Comparison of ENCODE assay signal across 8 cellular contexts in the genomic region with DNA sequence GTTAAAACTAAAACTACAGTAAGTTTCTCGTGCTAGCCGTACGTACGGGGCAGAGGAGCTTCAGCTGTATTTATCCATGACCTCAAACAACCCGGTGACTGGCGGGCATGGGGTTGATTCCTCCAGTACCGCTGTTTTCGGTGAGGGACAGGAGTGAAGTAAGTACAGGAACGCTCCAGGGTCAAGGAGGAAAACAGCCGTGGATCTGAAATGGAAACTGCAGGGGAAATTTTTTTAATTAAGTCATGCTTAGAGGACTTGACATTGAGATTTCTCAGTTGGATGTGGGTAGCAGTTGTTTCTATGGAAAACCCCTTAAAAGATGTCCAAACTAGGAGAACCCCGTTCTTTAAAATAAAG. TPM values are rescaled to one million over a fixed set of nuclear protein-coding genes. Genes with fewer than 3 reads are reported as not detected.
A peak's percentile ranks its signal among the peaks of the same experiment; 100 is the strongest.
DNase-seq lines count a peak whose midpoint lies in the region; ATAC-seq and TF ChIP-seq lines count a peak whose summit lies in the region.

No MANE protein-coding gene starts in this region.

- no peak overlapping the region for H3K27ac Mint-ChIP-seq in neural progenitor cell

- H4K20me1 ChIP-seq in neural progenitor cell (ENCODE audit: low read depth) = peaks cover 57% of the 10 kb centered on the region

- H3K27ac ChIP-seq in RWPE1 (peak overlapping the region; percentile 73), neural progenitor cell (no peak overlapping the region)

- H3K4me1 Mint-ChIP-seq in neural progenitor cell = peaks cover 32% of the 10 kb centered on the region

- H3K36me3 ChIP-seq in neural progenitor cell = no peaks in the 10 kb centered on the region

- H3K36me3 Mint-ChIP-seq in neural progenitor cell = peaks cover 5% of the 10 kb centered on the region

- H3K4me3 ChIP-seq in epithelial cell of proximal tubule (ENCODE audit: low read depth, low read length) = peak overlapping the region; percentile 79
- peak overlapping the region; percentile 92 for H3K4me3 ChIP-seq in neural progenitor cell

- H3K9me3 Mint-ChIP-seq in neural progenitor cell = no peaks in the 10 kb centered on the region

- DNase-seq in NCI-H2171 (lab: John Stamatoyannopoulos, UW) = peak; percentile 23
- no peak for DNase-seq in NCI-H2171 treated with DMSO at 0.1 percent for 48 hours (lab: John Stamatoyannopoulos, UW)
- DNase-seq in RWPE1 (ENCODE audit: low spot score) = no peak
- DNase-seq in epithelial cell of proximal tubule (ENCODE audit: low read depth) = no peak
- DNase-seq in neural progenitor cell (ENCODE audit: low spot score) = peak; percentile 16
- DNase-seq in NCI-H1930 (lab: John Stamatoyannopoulos, UW) = no peak
- no peak for DNase-seq in GOT3 (lab: John Stamatoyannopoulos, UW)
- no peak for DNase-seq in sciatic nerve (ENCODE audit: low spot score)

- no peak overlapping the region for H2AFZ ChIP-seq in neural progenitor cell (replicated peaks)

- intact Hi-C loops in sciatic nerve (cut with DNase I) = no loop called here

- H3K9me3 ChIP-seq in neural progenitor cell (ENCODE audit: low read depth) = no peaks in the 10 kb centered on the region

- POLR2A ChIA-PET in RWPE1 (lab: Yijun Ruan, JAX; ENCODE audit: low non-redundant PET) = no interaction called here

- peaks cover 59% of the 10 kb centered on the region for H3K79me2 ChIP-seq in neural progenitor cell (ENCODE audit: low read depth)

- H3K4me2 ChIP-seq in neural progenitor cell = peak overlapping the region; percentile 95

- H3K27me3 Mint-ChIP-seq in neural progenitor cell (ENCODE audit: insufficient read depth, low read depth) = peaks cover 8% of the 10 kb centered on the region

- H3K27me3 ChIP-seq in neural progenitor cell = peaks cover 28% of the 10 kb centered on the region

- ATAC-seq in sciatic nerve = no peak

- CTCF ChIA-PET in RWPE1 (lab: Yijun Ruan, JAX) = interaction anchor here (0.8 kb wide), 1 partner anchor 105 kb away, joined by 3 read pairs; no protein-coding TSS in a partner anchor

- peak overlapping the region; percentile 91 for H3K4me3 Mint-ChIP-seq in neural progenitor cell

- TF ChIP-seq CTCF in RWPE1 (conservative IDR thresholded peaks at IDR 0.05; ENCODE audit: low read depth) = no peak
- no peak for TF ChIP-seq CTCF in epithelial cell of proximal tubule (conservative IDR thresholded peaks at IDR 0.05; ENCODE audit: low read depth, low read length)
- TF ChIP-seq CTCF in neural progenitor cell (IDR thresholded peaks at IDR 0.05) = no peak

- H3K9ac ChIP-seq in neural progenitor cell = peak overlapping the region; percentile 69

- peaks cover 18% of the 10 kb centered on the region for H3K4me1 ChIP-seq in neural progenitor cell

- peaks cover 9% of the 10 kb centered on the region for H3F3A ChIP-seq in neural progenitor cell (ENCODE audit: low read depth)

RNA-seq across cellular contexts. Expression of a gene that starts 1.2 kb away (rescaled TPM):
- total RNA-seq in epithelial cell of proximal tubule = 42.1 and 44.3 TPM in 2 replicates
- 24.6 and 41.4 TPM in 2 replicates for total RNA-seq in neural progenitor cell (ENCODE audit: low replicate concordance)
- 50.2 TPM for total RNA-seq in sciatic nerve

Comparison
In these comparisons a context has a peak if more than half of its experiments do, and no peak if none do; other contexts are left out.
1. DNase-seq: peak in NCI-H2171 (single experiment) and neural progenitor cell (single experiment); none in NCI-H2171 treated with DMSO at 0.1 percent for 48 hours (single experiment), RWPE1 (single experiment), epithelial cell of proximal tubule (single experiment), NCI-H1930 (0 of 2), GOT3 (single experiment) and sciatic nerve (single experiment).